8 cellular contexts compared by ENCODE assay signal in genomic region chr4:20684852-20685763, GRCh38. TPM values are rescaled to one million over a fixed set of nuclear protein-coding genes. Genes with fewer than 3 reads are reported as not detected.
DNase-seq lines count a peak whose midpoint lies in the region; FAIRE-seq and TF ChIP-seq lines count a peak whose summit lies in the region.

No MANE protein-coding gene starts in this region.

- H3K36me3 ChIP-seq in HEK293 (ENCODE audit: control insufficient read depth in 2 of 2, insufficient read depth in 1 of 2, low read length in 2 of 2) (no peaks in the 10 kb centered on the region), Peyer's patch (no peaks in the 10 kb centered on the region), small intestine (ENCODE audit: control insufficient read depth in 2 of 2, insufficient read depth in 2 of 2, low read length in 2 of 2) (no peaks in the 10 kb centered on the region)

- FAIRE-seq in small intestine (lab: Jason Lieb, UNC) = peak; percentile 74

- 28 to 29% (median 28%) methylated on average over 6 of the region's 6 CpGs for WGBS in small intestine, 3 donors

- H3K9me3 ChIP-seq in HEK293 (ENCODE audit: control insufficient read depth, insufficient read depth, low read depth, low read length) (no peaks in the 10 kb centered on the region), Peyer's patch (no peaks in the 10 kb centered on the region), small intestine (ENCODE audit: control insufficient read depth, low read depth) (no peaks in the 10 kb centered on the region)

- CTCF ChIA-PET in HEK293 (lab: Yijun Ruan, JAX) = interaction anchor here (0.5 to 1.6 kb wide), 15 partner anchors 8 to 1546 kb away, joined by 3 to 7 read pairs (median 4); no protein-coding TSS in a partner anchor

- no peak for TF ChIP-seq POLR2A in Peyer's patch (IDR thresholded peaks at IDR 0.05)

- H3K27ac ChIP-seq in HEK293 (ENCODE audit: extremely low read depth, low read depth, low read length) (no peak overlapping the region), Peyer's patch (no peak overlapping the region), small intestine (ENCODE audit: low read depth in 1 of 2, low read length in 1 of 2) (no peak overlapping the region), substantia nigra (ENCODE audit: low read depth, low read length, poor library complexity, severe bottlenecking) (no peak overlapping the region)

- DNase-seq in COLO829 (ENCODE audit: low spot score) (peak; percentile 9), Peyer's patch (no peak), fibroblast of the aortic adventitia (ENCODE audit: low read depth) (peak; percentile 58), small intestine (peak; percentile 18), substantia nigra (lab: John Stamatoyannopoulos, UW) (no peak), NCI-H446 treated with DMSO at 0.1 percent for 48 hours (lab: John Stamatoyannopoulos, UW) (no peak)
- DNase-seq in stimulated activated CD8-positive, alpha-beta memory T cell treated with anti-CD3 and anti-CD28 coated beads, Interleukin-4, amount 100 ng/mL, for 48 hours = no peak

- no peak overlapping the region for H3K4me3 ChIP-seq in HEK293 (ENCODE audit: low read depth, low read length)
- no peak overlapping the region for H3K4me3 ChIP-seq in Peyer's patch
- H3K4me3 ChIP-seq in fibroblast of the aortic adventitia (ENCODE audit: low read depth, low read length) = no peak overlapping the region
- no peak overlapping the region for H3K4me3 ChIP-seq in small intestine (ENCODE audit: low read depth in 1 of 2, low read length in 2 of 2)

- no peaks in the 10 kb centered on the region for H3K27me3 ChIP-seq in Peyer's patch
- no peaks in the 10 kb centered on the region for H3K27me3 ChIP-seq in small intestine (ENCODE audit: control insufficient read depth in 2 of 2, insufficient read depth in 2 of 2, low read length in 2 of 2)

- H3K4me1 ChIP-seq in HEK293 (ENCODE audit: control insufficient read depth, insufficient read depth, low read length) = no peaks in the 10 kb centered on the region
- H3K4me1 ChIP-seq in Peyer's patch = no peaks in the 10 kb centered on the region
- no peaks in the 10 kb centered on the region for H3K4me1 ChIP-seq in small intestine (ENCODE audit: control insufficient read depth in 2 of 2, insufficient read depth in 1 of 2, low read depth in 1 of 2, low read length in 1 of 2)

- TF ChIP-seq CTCF in HEK293 (tag by site-specific recombination; IDR thresholded peaks at IDR 0.05) (no peak), Peyer's patch (IDR thresholded peaks at IDR 0.05) (peak in 4 of 6 experiments; percentile 63 to 72 (median 67)), fibroblast of the aortic adventitia (IDR thresholded peaks at IDR 0.05; ENCODE audit: insufficient read depth, low read length) (peak; percentile 45)

- POLR2A ChIA-PET in HEK293 (lab: Yijun Ruan, JAX) = interaction anchor here (0.9 kb wide), 1 partner anchor 432 kb away, joined by 4 read pairs; no protein-coding TSS in a partner anchor

TF ChIP-seq in HEK293, 187 proteins besides CTCF, POLR2A, EP300 and RAD21:
- TF ChIP-seq ZNF654 (tag by site-specific recombination; IDR thresholded peaks at IDR 0.05; ENCODE audit: low read depth) = peak; percentile 77
- no peak for TF ChIP-seq MEIS1 (CRISPR knock-in tag; IDR thresholded peaks at IDR 0.05; ENCODE audit: borderline replicate concordance)

RNA-seq across cellular contexts. Expression of gene PACRGL, which starts 15.2 kb away (rescaled TPM):
- 10 to 100 TPM; 17.1 to 50.3 (median 25.1) TPM for total RNA-seq in Peyer's patch
- 20.3 and 29.6 TPM in 2 replicates for total RNA-seq in fibroblast of the aortic adventitia (ENCODE audit: low replicate concordance)
- polyA plus RNA-seq in small intestine = 10 to 100 TPM in 1 of 3 donors, 1 to 10 TPM in 2; 4.3 to 11.6 (median 8.1) TPM

Comparison
In these comparisons a context has a peak if more than half of its experiments do, and no peak if none do; other contexts are left out.
1. DNase-seq: peak in COLO829 (single experiment), fibroblast of the aortic adventitia (single experiment) and small intestine (single experiment); none in Peyer's patch (0 of 3), stimulated activated CD8-positive, alpha-beta memory T cell treated with anti-CD3 and anti-CD28 coated beads, Interleukin-4, amount 100 ng/mL, for 48 hours (single experiment), substantia nigra (0 of 49) and NCI-H446 treated with DMSO at 0.1 percent for 48 hours (single experiment).